In genomic region chr19:34404109-34404909, GRCh38 we compare ENCODE assay signal across 1 cellular context.
TF ChIP-seq lines count a peak whose summit lies in the region.

Gene PDCD2L, plus strand, starts transcription at chr19:34404399. Its CDS starts 32 bp downstream, at chr19:34404431.

TF ChIP-seq in HepG2, 621 proteins besides CTCF, POLR2A, EP300 and RAD21 (continued from another document and continues in another):
- TF ChIP-seq SIX1 (CRISPR knock-in tag; IDR thresholded peaks at IDR 0.05; ENCODE audit: borderline replicate concordance) (no peak), HOXA9 (CRISPR knock-in tag; IDR thresholded peaks at IDR 0.05; ENCODE audit: borderline replicate concordance) (peak; percentile 73; the same call in 1 of the 2 replicates), ZNF296 (CRISPR knock-in tag; conservative IDR thresholded peaks at IDR 0.05) (no peak), ZSCAN30 (CRISPR knock-in tag; IDR thresholded peaks at IDR 0.05) (no peak; the same call in 1 of the 2 replicates), ZNF234 (CRISPR knock-in tag; conservative IDR thresholded peaks at IDR 0.05) (no peak), NAIF1 (CRISPR knock-in tag; IDR thresholded peaks at IDR 0.05; ENCODE audit: borderline replicate concordance) (peak; percentile 100), TP53 (CRISPR knock-in tag; conservative IDR thresholded peaks at IDR 0.05) (no peak; the same call in 1 of the 2 replicates), ADNP (CRISPR knock-in tag; IDR thresholded peaks at IDR 0.05) (no peak), GZF1 (CRISPR knock-in tag; IDR thresholded peaks at IDR 0.05) (peak; percentile 87), RBM22 (optimal IDR thresholded peaks at IDR 0.05; ENCODE audit: low read length) (no peak), TSC22D2 (CRISPR knock-in tag; IDR thresholded peaks at IDR 0.05; ENCODE audit: borderline replicate concordance) (no peak), HOXA3 (CRISPR knock-in tag; IDR thresholded peaks at IDR 0.05) (peak; percentile 81), PHF20 (CRISPR knock-in tag; IDR thresholded peaks at IDR 0.05) (peak; percentile 64; the same call in 1 of the 2 replicates), ZNF614 (CRISPR knock-in tag; IDR thresholded peaks at IDR 0.05; ENCODE audit: borderline replicate concordance) (peak; percentile 69; the same call in 1 of the 2 replicates), AGO1 (IDR thresholded peaks at IDR 0.05; ENCODE audit: low read depth, low read length, poor library complexity, severe bottlenecking) (peak; percentile 65), PHF8 (CRISPR knock-in tag; IDR thresholded peaks at IDR 0.05) (peak; percentile 97), ZNF224 (CRISPR knock-in tag; IDR thresholded peaks at IDR 0.05) (no peak), CENPT (CRISPR knock-in tag; IDR thresholded peaks at IDR 0.05; ENCODE audit: low read depth) (no peak), XBP1 (CRISPR knock-in tag; IDR thresholded peaks at IDR 0.05) (no peak), ZNF619 (CRISPR knock-in tag; IDR thresholded peaks at IDR 0.05) (peak; percentile 64; the same call in 1 of the 2 replicates), ZNF501 (CRISPR knock-in tag; IDR thresholded peaks at IDR 0.05) (peak; percentile 87), SNAPC2 (CRISPR knock-in tag; IDR thresholded peaks at IDR 0.05) (no peak), ZSCAN21 (CRISPR knock-in tag; IDR thresholded peaks at IDR 0.05; ENCODE audit: borderline replicate concordance) (peak; percentile 66; the same call in 1 of the 2 replicates), GRHL1 (CRISPR knock-in tag; conservative IDR thresholded peaks at IDR 0.05) (no peak), LCORL (IDR thresholded peaks at IDR 0.05) (no peak), LCORL (CRISPR knock-in tag; IDR thresholded peaks at IDR 0.05) (peak; percentile 78), EED (CRISPR knock-in tag; IDR thresholded peaks at IDR 0.05) (peak; percentile 19; the same call in 1 of the 2 replicates), WIZ (CRISPR knock-in tag; IDR thresholded peaks at IDR 0.05) (no peak), SOX6 (IDR thresholded peaks at IDR 0.05) (no peak), SOX6 (CRISPR knock-in tag; IDR thresholded peaks at IDR 0.05) (peak; percentile 50), KLF11 (CRISPR knock-in tag; IDR thresholded peaks at IDR 0.05) (0 out of 2 replicates have a peak, but pooled peaks have one; percentile 51), ZFP1 (CRISPR knock-in tag; IDR thresholded peaks at IDR 0.05) (no peak), KAT8 (CRISPR knock-in tag; IDR thresholded peaks at IDR 0.05) (peak; percentile 82), NRL (CRISPR knock-in tag; IDR thresholded peaks at IDR 0.05; ENCODE audit: borderline replicate concordance) (peak; percentile 88), ZNF639 (CRISPR knock-in tag; conservative IDR thresholded peaks at IDR 0.05) (no peak), MAZ (IDR thresholded peaks at IDR 0.05; ENCODE audit: borderline replicate concordance, low read depth, low read length) (no peak), MAZ (CRISPR knock-in tag; IDR thresholded peaks at IDR 0.05; ENCODE audit: low read depth) (peak; percentile 39; the same call in 1 of the 2 replicates), MATR3 (CRISPR knock-in tag; IDR thresholded peaks at IDR 0.05) (no peak), SOX5 (CRISPR knock-in tag; IDR thresholded peaks at IDR 0.05; ENCODE audit: borderline replicate concordance) (0 out of 2 replicates have a peak, but pooled peaks have one; percentile 2), ZNF652 (CRISPR knock-in tag; IDR thresholded peaks at IDR 0.05; ENCODE audit: borderline replicate concordance, low read depth) (no peak), ZNF883 (CRISPR knock-in tag; IDR thresholded peaks at IDR 0.05; ENCODE audit: not compliant biosample characterization) (peak; percentile 88), E2F2 (CRISPR knock-in tag; IDR thresholded peaks at IDR 0.05; ENCODE audit: borderline replicate concordance) (peak; percentile 81; the same call in 1 of the 2 replicates), NFE2L1 (CRISPR knock-in tag; IDR thresholded peaks at IDR 0.05; ENCODE audit: borderline replicate concordance) (peak; percentile 26; the same call in 1 of the 2 replicates), ZNF709 (CRISPR knock-in tag; IDR thresholded peaks at IDR 0.05) (peak; percentile 77), MBNL3 (CRISPR knock-in tag; conservative IDR thresholded peaks at IDR 0.05) (no peak), SOX13 (IDR thresholded peaks at IDR 0.05) (no peak), SOX13 (CRISPR knock-in tag; conservative IDR thresholded peaks at IDR 0.05 in 1 of 2, IDR thresholded peaks at IDR 0.05 in 1 of 2) (peak in 1 of 2 experiments; percentile 17; a peak in 1 of 4 replicates), SRY (CRISPR knock-in tag; IDR thresholded peaks at IDR 0.05) (peak; percentile 82), CREB1 (IDR thresholded peaks at IDR 0.05) (no peak), CREB1 (CRISPR knock-in tag; IDR thresholded peaks at IDR 0.05) (no peak), BATF2 (CRISPR knock-in tag; IDR thresholded peaks at IDR 0.05) (peak; percentile 89), ZNF768 (CRISPR knock-in tag; IDR thresholded peaks at IDR 0.05) (peak; percentile 66; the same call in 1 of the 2 replicates), SIX4 (CRISPR knock-in tag; IDR thresholded peaks at IDR 0.05) (0 out of 2 replicates have a peak, but pooled peaks have one; percentile 27), ZFP62 (CRISPR knock-in tag; IDR thresholded peaks at IDR 0.05) (0 out of 2 replicates have a peak, but pooled peaks have one; percentile 76), IKZF4 (CRISPR knock-in tag; IDR thresholded peaks at IDR 0.05; ENCODE audit: borderline replicate concordance, low read depth, not compliant biosample characterization) (peak; percentile 93), POLR2AphosphoS2 (IDR thresholded peaks at IDR 0.05; ENCODE audit: low read depth, low read length) (no peak), ZNF850 (CRISPR knock-in tag; conservative IDR thresholded peaks at IDR 0.05) (no peak), MYC (CRISPR knock-in tag; IDR thresholded peaks at IDR 0.05; ENCODE audit: borderline replicate concordance) (peak; percentile 89), ATF7 (IDR thresholded peaks at IDR 0.05) (no peak), ATF7 (CRISPR knock-in tag; IDR thresholded peaks at IDR 0.05) (peak; percentile 63; the same call in 1 of the 2 replicates), BRD4 (CRISPR knock-in tag; IDR thresholded peaks at IDR 0.05) (no peak), HINFP (CRISPR knock-in tag; IDR thresholded peaks at IDR 0.05; ENCODE audit: low read depth) (0 out of 2 replicates have a peak, but pooled peaks have one; percentile 61), PAF1 (CRISPR knock-in tag; IDR thresholded peaks at IDR 0.05) (no peak), ZNF510 (CRISPR knock-in tag; IDR thresholded peaks at IDR 0.05; ENCODE audit: low read depth) (peak; percentile 75; the same call in 1 of the 2 replicates), E2F5 (CRISPR knock-in tag; conservative IDR thresholded peaks at IDR 0.05) (no peak), EHMT2 (IDR thresholded peaks at IDR 0.05; ENCODE audit: borderline replicate concordance, low read depth, low read length) (no peak), ZNF350 (CRISPR knock-in tag; IDR thresholded peaks at IDR 0.05; ENCODE audit: borderline replicate concordance, low read depth) (peak; percentile 77; the same call in 1 of the 2 replicates), ZBTB8A (CRISPR knock-in tag; IDR thresholded peaks at IDR 0.05; ENCODE audit: borderline replicate concordance, low read depth) (peak; percentile 72; the same call in 1 of the 2 replicates), ZNF382 (CRISPR knock-in tag; IDR thresholded peaks at IDR 0.05; ENCODE audit: borderline replicate concordance) (no peak), RCOR2 (CRISPR knock-in tag; IDR thresholded peaks at IDR 0.05) (peak; percentile 36; the same call in 1 of the 2 replicates), TOE1 (CRISPR knock-in tag; IDR thresholded peaks at IDR 0.05) (no peak), ZNF333 (CRISPR knock-in tag; IDR thresholded peaks at IDR 0.05; ENCODE audit: borderline replicate concordance) (0 out of 2 replicates have a peak, but pooled peaks have one; percentile 13), ZNF460 (CRISPR knock-in tag; IDR thresholded peaks at IDR 0.05; ENCODE audit: borderline replicate concordance) (no peak; the same call in 1 of the 2 replicates), ONECUT2 (CRISPR knock-in tag; IDR thresholded peaks at IDR 0.05) (peak; percentile 41; the same call in 1 of the 2 replicates), ZNF616 (CRISPR knock-in tag; IDR thresholded peaks at IDR 0.05; ENCODE audit: low read depth) (peak; percentile 71), ZNF776 (CRISPR knock-in tag; IDR thresholded peaks at IDR 0.05) (peak; percentile 76; the same call in 1 of the 2 replicates), ZNF232 (CRISPR knock-in tag; IDR thresholded peaks at IDR 0.05; ENCODE audit: borderline replicate concordance) (peak; percentile 97; the same call in 1 of the 2 replicates), ZNF615 (CRISPR knock-in tag; IDR thresholded peaks at IDR 0.05; ENCODE audit: borderline replicate concordance) (peak; percentile 20; the same call in 1 of the 2 replicates), MTERF4 (CRISPR knock-in tag; IDR thresholded peaks at IDR 0.05) (0 out of 2 replicates have a peak, but pooled peaks have one; percentile 28), FOXA3 (CRISPR knock-in tag; IDR thresholded peaks at IDR 0.05) (no peak), SIN3A (IDR thresholded peaks at IDR 0.05; ENCODE audit: borderline replicate concordance, low read depth, low read length) (peak; percentile 68)
